In the genomic region with DNA sequence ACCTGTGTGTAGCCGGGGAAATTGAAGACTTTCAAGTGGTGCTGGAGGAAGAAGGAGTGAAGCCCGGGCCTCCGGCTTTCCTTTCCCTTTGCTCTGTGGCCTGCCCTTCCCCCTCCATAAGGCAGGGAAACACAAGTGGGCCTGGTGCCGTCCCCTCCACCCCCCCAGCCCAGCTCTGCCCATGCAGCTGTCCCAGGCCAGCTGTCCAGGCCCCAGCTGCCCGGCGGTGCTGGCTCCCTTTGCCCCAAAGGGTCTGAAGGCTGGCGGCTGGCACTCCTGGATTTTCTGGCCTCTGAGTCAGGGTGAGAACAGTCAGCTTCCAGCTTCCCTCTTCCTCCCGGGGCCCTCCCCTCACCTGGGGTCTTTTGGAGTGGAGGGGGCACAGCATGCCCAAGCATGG, we compare ENCODE assay signal across 10 cellular contexts. TPM values are rescaled to one million over a fixed set of nuclear protein-coding genes. Genes with fewer than 3 reads are reported as not detected.
DNase-seq lines count a peak whose midpoint lies in the region; ATAC-seq and TF ChIP-seq lines count a peak whose summit lies in the region.
"Had no signal": no experiment of that assay in that cellular context is flagged by ENCODE, and none has a peak within 500 bp of the region (broad histone marks: within the 10 kb centered on the region; RNA-seq: fewer than 3 reads in every experiment).

No MANE protein-coding gene starts in this region.

- no peak for TF ChIP-seq POLR2A in gastrocnemius medialis (IDR thresholded peaks at IDR 0.05)

- H4K20me1 ChIP-seq in hepatocyte (ENCODE audit: insufficient read depth, poor library complexity, severe bottlenecking) = no peaks in the 10 kb centered on the region

- ATAC-seq in CD4-positive, CD25-positive, alpha-beta regulatory T cell (ENCODE audit: low read depth in 2 of 2) = no peak
- peak; percentile 48 to 71 for ATAC-seq in gastrocnemius medialis
- ATAC-seq in lower lobe of right lung = no peak
- ATAC-seq: heart right ventricle, natural killer cell had no signal

- H3K27me3 Mint-ChIP-seq in CD4-positive, CD25-positive, alpha-beta regulatory T cell = no peaks in the 10 kb centered on the region
- H3K27me3 Mint-ChIP-seq in activated CD4-positive, alpha-beta memory T cell treated with anti-CD3 and anti-CD28 coated beads for 36 hours = no peaks in the 10 kb centered on the region

- in situ Hi-C loops in gastrocnemius medialis (cut with MboI; ENCODE audit: low sequenced_read_pairs in 4 of 4) (no loop called here), KBM-7 (cut with MboI; ENCODE audit: low pct_unique_long_range_greater_than_20kb, low sequenced_read_pairs) (no loop called here)

- no peak overlapping the region for H2AFZ ChIP-seq in hepatocyte

- H3K4me2 ChIP-seq in hepatocyte = no peak overlapping the region

- no peak overlapping the region for H3K4me3 Mint-ChIP-seq in CD4-positive, CD25-positive, alpha-beta regulatory T cell
- no peak overlapping the region for H3K4me3 Mint-ChIP-seq in activated CD4-positive, alpha-beta memory T cell treated with anti-CD3 and anti-CD28 coated beads for 36 hours
- H3K4me3 Mint-ChIP-seq: natural killer cell had no signal

- WGBS in hepatocyte (ENCODE audit: low lambda C conversion rate, missing lambda C conversion rate) = 77% methylated on average over 7 of the region's 8 CpGs

- H3K9me3 Mint-ChIP-seq in CD4-positive, CD25-positive, alpha-beta regulatory T cell = no peaks in the 10 kb centered on the region
- no peaks in the 10 kb centered on the region for H3K9me3 Mint-ChIP-seq in activated CD4-positive, alpha-beta memory T cell treated with anti-CD3 and anti-CD28 coated beads for 36 hours
- H3K9me3 Mint-ChIP-seq: natural killer cell had no signal

- no peaks in the 10 kb centered on the region for H3K27me3 ChIP-seq in CD4-positive, CD25-positive, alpha-beta regulatory T cell (ENCODE audit: control insufficient read depth, insufficient read depth, low read length)
- H3K27me3 ChIP-seq in hepatocyte (no peaks in the 10 kb centered on the region), gastrocnemius medialis (no peaks in the 10 kb centered on the region), lower lobe of right lung (ENCODE audit: low read depth) (no peaks in the 10 kb centered on the region)
- H3K27me3 ChIP-seq: heart right ventricle had no signal

- H3K36me3 ChIP-seq in CD4-positive, CD25-positive, alpha-beta regulatory T cell (ENCODE audit: control insufficient read depth, insufficient read depth, low read length) = peaks cover 19% of the 10 kb centered on the region
- H3K36me3 ChIP-seq in hepatocyte (replicated peaks; ENCODE audit: insufficient read depth, low read depth) (no peaks in the 10 kb centered on the region), gastrocnemius medialis (no peaks in the 10 kb centered on the region), lower lobe of right lung (peaks cover 13% of the 10 kb centered on the region)

- peaks cover 6 to 60% (median 30%) of the 10 kb centered on the region in 4 donors for H3K4me1 Mint-ChIP-seq in CD4-positive, CD25-positive, alpha-beta regulatory T cell
- peaks cover 77% of the 10 kb centered on the region for H3K4me1 Mint-ChIP-seq in activated CD4-positive, alpha-beta memory T cell treated with anti-CD3 and anti-CD28 coated beads for 36 hours (ENCODE audit: low read depth)
- H3K4me1 Mint-ChIP-seq: natural killer cell had no signal

- TF ChIP-seq CTCF in hepatocyte (IDR thresholded peaks at IDR 0.05; ENCODE audit: poor library complexity) (no peak), gastrocnemius medialis (IDR thresholded peaks at IDR 0.05 in 4 of 5, conservative IDR thresholded peaks at IDR 0.05 in 1 of 5) (no peak), lower lobe of right lung (IDR thresholded peaks at IDR 0.05) (no peak)

- CTCF ChIA-PET in activated CD4-positive, alpha-beta memory T cell treated with anti-CD3 and anti-CD28 coated beads for 36 hours (lab: Charles Lee) = interaction anchor here (1.0 kb wide), 2 partner anchors 9 to 70 kb away, joined by 3 to 4 read pairs; no protein-coding TSS in a partner anchor

- H3K4me1 ChIP-seq in CD4-positive, CD25-positive, alpha-beta regulatory T cell (ENCODE audit: control insufficient read depth, insufficient read depth, low read length, poor library complexity, severe bottlenecking) = peaks cover 32% of the 10 kb centered on the region
- H3K4me1 ChIP-seq in hepatocyte (ENCODE audit: insufficient read depth) (peaks cover 31% of the 10 kb centered on the region), gastrocnemius medialis (peaks cover 51 to 58% of the 10 kb centered on the region in 2 donors), lower lobe of right lung (peaks cover 60% of the 10 kb centered on the region)

- no peak for DNase-seq in CD4-positive, CD25-positive, alpha-beta regulatory T cell
- DNase-seq in activated CD4-positive, alpha-beta memory T cell treated with anti-CD3 and anti-CD28 coated beads for 36 hours = no peak
- DNase-seq in hepatocyte (ENCODE audit: low spot score) (no peak), gastrocnemius medialis (peak; percentile 63 to 88), D341Med (ENCODE audit: low spot score) (no peak), lower lobe of right lung (no peak), KBM-7 (no peak), DMS153 (lab: John Stamatoyannopoulos, UW) (no peak)
- DNase-seq: heart right ventricle, natural killer cell had no signal

- POLR2A ChIA-PET in activated CD4-positive, alpha-beta memory T cell treated with anti-CD3 and anti-CD28 coated beads for 36 hours (lab: Charles Lee) = interaction anchor here (1.3 to 3.4 kb wide), 2 partner anchors 14 to 18 kb away, joined by 3 to 11 read pairs; no protein-coding TSS in a partner anchor

- H3K27ac ChIP-seq in CD4-positive, CD25-positive, alpha-beta regulatory T cell (ENCODE audit: insufficient read depth, low read length, poor library complexity, severe bottlenecking) = peak overlapping the region; percentile 19
- peak overlapping the region; percentile 42 for H3K27ac ChIP-seq in hepatocyte
- H3K27ac ChIP-seq in gastrocnemius medialis = peak overlapping the region; percentile 72 to 78 (median 76)
- H3K27ac ChIP-seq in lower lobe of right lung = no peak overlapping the region

- intact Hi-C loops in activated CD4-positive, alpha-beta memory T cell treated with anti-CD3 and anti-CD28 coated beads for 36 hours (cut with micrococcal nuclease) = no loop called here
- intact Hi-C loops in gastrocnemius medialis (cut with DNase I; ENCODE audit: low total_unique reads) = loop anchor here (1.0 kb wide), 1 partner anchor 28 kb away; a partner anchor contains a TSS
- intact Hi-C loops in lower lobe of right lung (cut with DNase I) = no loop called here

- H3K4me3 ChIP-seq in CD4-positive, CD25-positive, alpha-beta regulatory T cell (ENCODE audit: low read depth, low read length) = no peak overlapping the region
- H3K4me3 ChIP-seq in hepatocyte = no peak overlapping the region
- peak overlapping the region in 1 of 4 donors; percentile 9 for H3K4me3 ChIP-seq in gastrocnemius medialis
- no peak overlapping the region for H3K4me3 ChIP-seq in lower lobe of right lung
- H3K4me3 ChIP-seq: heart right ventricle had no signal

- peak overlapping the region; percentile 71 to 92 (median 78) for H3K27ac Mint-ChIP-seq in CD4-positive, CD25-positive, alpha-beta regulatory T cell
- peak overlapping the region; percentile 90 for H3K27ac Mint-ChIP-seq in activated CD4-positive, alpha-beta memory T cell treated with anti-CD3 and anti-CD28 coated beads for 36 hours
- H3K27ac Mint-ChIP-seq: natural killer cell had no signal

- H3K36me3 Mint-ChIP-seq in CD4-positive, CD25-positive, alpha-beta regulatory T cell = peaks cover 9% of the 10 kb centered on the region
- peaks cover 50% of the 10 kb centered on the region for H3K36me3 Mint-ChIP-seq in activated CD4-positive, alpha-beta memory T cell treated with anti-CD3 and anti-CD28 coated beads for 36 hours
- H3K36me3 Mint-ChIP-seq: natural killer cell had no signal

- H3K9me2 ChIP-seq in hepatocyte (replicated peaks; ENCODE audit: insufficient read depth) = no peaks in the 10 kb centered on the region

- no peaks in the 10 kb centered on the region for H3K9me3 ChIP-seq in CD4-positive, CD25-positive, alpha-beta regulatory T cell (ENCODE audit: control insufficient read depth in 2 of 2, low read length in 2 of 2)
- no peaks in the 10 kb centered on the region for H3K9me3 ChIP-seq in hepatocyte (ENCODE audit: low read depth)
- no peaks in the 10 kb centered on the region for H3K9me3 ChIP-seq in gastrocnemius medialis
- H3K9me3 ChIP-seq in lower lobe of right lung = no peaks in the 10 kb centered on the region
- H3K9me3 ChIP-seq: heart right ventricle had no signal

- no peaks in the 10 kb centered on the region for H3K79me2 ChIP-seq in hepatocyte

RNA-seq across cellular contexts. Expression of a gene that starts 27.7 kb away (rescaled TPM):
- 132 TPM for total RNA-seq in CD4-positive, CD25-positive, alpha-beta regulatory T cell
- 100 to 1,000 TPM in 3 of 4 donors, 10 to 100 TPM in 1; 81.0 to 167 (median 118) TPM for polyA plus RNA-seq in CD4-positive, CD25-positive, alpha-beta regulatory T cell
- total RNA-seq in activated CD4-positive, alpha-beta memory T cell treated with anti-CD3 and anti-CD28 coated beads for 36 hours = 100 to 1,000 TPM; 243 to 277 TPM
- total RNA-seq in hepatocyte = 32.8 and 38.7 TPM in 2 replicates
- polyA plus RNA-seq in hepatocyte = 157 and 202 TPM in 2 replicates
- 10 to 100 TPM in 3 of 4 donors, 1 to 10 TPM in 1; 4.5 to 17.5 (median 13.5) TPM for total RNA-seq in gastrocnemius medialis
- total RNA-seq in lower lobe of right lung = 129 TPM

Comparison
In these comparisons a context has a peak if more than half of its experiments do, and no peak if none do; other contexts are left out.
1. ATAC-seq: peak in gastrocnemius medialis (2 of 2); none in CD4-positive, CD25-positive, alpha-beta regulatory T cell (0 of 2) and lower lobe of right lung (0 of 2).
2. DNase-seq: peak in gastrocnemius medialis (2 of 2); none in CD4-positive, CD25-positive, alpha-beta regulatory T cell (0 of 3), activated CD4-positive, alpha-beta memory T cell treated with anti-CD3 and anti-CD28 coated beads for 36 hours (single experiment), hepatocyte (single experiment), D341Med (single experiment), lower lobe of right lung (single experiment), KBM-7 (single experiment) and DMS153 (single experiment).